8 cellular contexts compared by ENCODE assay signal in genomic region chr1:3483801-3484444, GRCh38. TPM values are rescaled to one million over a fixed set of nuclear protein-coding genes. Genes with fewer than 3 reads are reported as not detected.
A peak's percentile ranks its signal among the peaks of the same experiment; 100 is the strongest.
DNase-seq lines count a peak whose midpoint lies in the region; ATAC-seq and TF ChIP-seq lines count a peak whose summit lies in the region.

No MANE protein-coding gene starts in this region.

- TF ChIP-seq EP300 in transverse colon (IDR thresholded peaks at IDR 0.05; ENCODE audit: low read depth) = no peak

- H3K36me3 ChIP-seq in HAP-1 (replicated peaks) (no peaks in the 10 kb centered on the region), transverse colon (no peaks in the 10 kb centered on the region)

- TF ChIP-seq CTCF in transverse colon (IDR thresholded peaks at IDR 0.05) = peak; percentile 75 to 93 (median 91)

- 38% methylated on average over 31 of the region's 31 CpGs; no CpG with 5 or more reads in 1 of the 2 donors for WGBS in transverse colon (ENCODE audit: low coverage in 1 of 2), 2 donors

- DNase-seq in AG20443 (ENCODE audit: low spot score) (peak; percentile 73), HAP-1 (ENCODE audit: low spot score in 2 of 2) (peak; percentile 47 to 84), myocyte (ENCODE audit: low read depth) (peak; percentile 8), transverse colon (peak; percentile 50), DMS79 treated with DMSO at 0.1 percent for 48 hours (lab: John Stamatoyannopoulos, UW) (no peak)
- DNase-seq in activated CD4-positive, alpha-beta T cell treated with anti-CD3 and anti-CD28 coated beads for 48 hours = peak; percentile 62
- peak; percentile 17 for DNase-seq in effector CD4-positive, alpha-beta T cell

- no peak for TF ChIP-seq POLR2A in transverse colon (IDR thresholded peaks at IDR 0.05)

- intact Hi-C loops in transverse colon (cut with DNase I; ENCODE audit: low total_unique reads) = no loop called here

- H3K9me3 ChIP-seq in HAP-1 = 0 out of 2 replicates have a peak, but pooled peaks cover 6% of the 10 kb centered on the region
- no peaks in the 10 kb centered on the region for H3K9me3 ChIP-seq in transverse colon

- in situ Hi-C loops in HAP-1 (cut with MboI; ENCODE audit: low sequenced_read_pairs) = no loop called here
- in situ Hi-C loops in transverse colon (cut with MboI; ENCODE audit: low pct_ligation_motif_present in 1 of 4, low pct_unique_long_range_greater_than_20kb in 1 of 4, low sequenced_read_pairs in 3 of 4) = loop anchor here in 1 of 4 donors (10.0 kb wide), 1 partner anchor 141 kb away; the partner anchor contains the start of gene TPRG1L

- H3K4me1 ChIP-seq in HAP-1 = no peaks in the 10 kb centered on the region
- peaks cover 0 to 9% (median 7%) of the 10 kb centered on the region in 4 donors for H3K4me1 ChIP-seq in transverse colon

- no peak for ATAC-seq in HG02852 (IDR thresholded peaks at IDR 0.05; ENCODE audit: unreplicated experiment)

- H3K4me3 ChIP-seq in HAP-1 (no peak overlapping the region), transverse colon (no peak overlapping the region)

- H3K27ac ChIP-seq in transverse colon = no peak overlapping the region

- 0 out of 2 replicates have a peak, but pooled peaks cover 6% of the 10 kb centered on the region for H3K27me3 ChIP-seq in HAP-1 (ENCODE audit: low read depth)
- no peaks in the 10 kb centered on the region for H3K27me3 ChIP-seq in transverse colon

RNA-seq across cellular contexts. Expression of gene ARHGEF16, which starts 29.5 kb away (rescaled TPM):
- total RNA-seq in myocyte = not detected in 2 replicates
- polyA plus RNA-seq in myocyte (2012) = 0.18 TPM
- total RNA-seq in transverse colon = 100 to 1,000 TPM; 104 to 240 (median 145) TPM

Comparison
In these comparisons a context has a peak if more than half of its experiments do, and no peak if none do; other contexts are left out.
1. RNA of gene ARHGEF16, which starts 29.5 kb away (total RNA-seq): 104 to 240 TPM in transverse colon; not detected in myocyte; every median in the first group is over 100 times any median in the second.